In the genomic region with DNA sequence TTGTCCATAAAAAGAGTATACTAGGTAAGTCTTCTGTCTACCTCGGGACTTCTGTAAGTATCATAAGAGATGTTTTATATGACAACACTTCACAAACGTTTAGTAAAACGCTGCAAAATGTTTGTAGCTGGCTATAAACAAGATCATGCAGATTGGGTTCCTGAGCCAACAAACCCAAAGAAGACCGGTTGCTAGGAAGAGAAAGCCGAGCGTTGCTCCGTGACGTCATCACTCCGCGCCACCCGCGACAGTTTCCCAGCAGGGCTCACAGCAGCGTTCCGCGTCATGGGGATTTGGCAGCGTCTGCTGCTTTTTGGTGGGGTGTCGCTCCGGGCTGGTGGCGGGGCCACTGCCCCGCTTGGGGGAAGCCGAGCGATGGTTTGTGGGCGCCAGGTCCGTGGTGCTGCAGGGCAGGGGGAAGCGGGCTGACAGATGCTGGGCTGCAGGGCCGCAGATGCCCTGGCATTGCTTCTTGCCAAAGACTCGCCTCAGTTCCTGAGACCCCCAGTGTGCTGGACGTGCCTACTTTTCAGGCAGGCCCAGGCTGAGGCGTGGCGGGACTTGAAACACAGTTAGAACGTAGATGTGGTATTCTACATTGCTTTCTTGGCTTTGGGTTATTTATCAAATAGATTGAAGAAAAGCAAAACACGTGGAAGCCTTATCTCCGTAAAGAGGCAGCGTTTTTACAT, we compare ENCODE assay signal across 7 cellular contexts.
DNase-seq lines count a peak whose midpoint lies in the region; ATAC-seq and TF ChIP-seq lines count a peak whose summit lies in the region.

NUBPL (plus strand) TSS at position 250 of the 692 bp plus-strand sequence; CDS start at position 286, 36 bp downstream.

- DNase-seq in NCI-H2029 (lab: John Stamatoyannopoulos, UW) (peak; percentile 100), T1000 (lab: John Stamatoyannopoulos, UW) (peak; percentile 90), astrocyte of the hippocampus (ENCODE audit: low read depth, low spot score) (peak; percentile 98), hypothalamus (lab: John Stamatoyannopoulos, UW) (peak; percentile 58 to 96 (median 89)), retinal pigment epithelial cell (ENCODE audit: low read depth) (peak; percentile 86)

- H3K4me3 ChIP-seq in retinal pigment epithelial cell (ENCODE audit: low read length): peak within 1 kb of the TSS; percentile 97

- peak; percentile 90 for TF ChIP-seq POLR2A in GM18505 (IDR thresholded peaks at IDR 0.05; ENCODE audit: borderline replicate concordance, extremely low read depth, insufficient read depth, insufficient read length)

- TF ChIP-seq CTCF in retinal pigment epithelial cell (conservative IDR thresholded peaks at IDR 0.05; ENCODE audit: low read depth, low read length): no peak

- peak; percentile 96 for ATAC-seq in GM18505 (IDR thresholded peaks at IDR 0.05; ENCODE audit: unreplicated experiment)
- peak; percentile 93 for ATAC-seq in HG02973 (IDR thresholded peaks at IDR 0.05; ENCODE audit: unreplicated experiment)

Comparison
In these comparisons a context has a peak if more than half of its experiments do, and no peak if none do; other contexts are left out.
1. Peak in every context shown above with its lines: DNase-seq, ATAC-seq and H3K4me3 ChIP-seq.